In genomic region chr6:120951258-120951657, GRCh38 we compare ENCODE assay signal across 29 cellular contexts.
"Had no signal": no experiment of that assay in that cellular context is flagged by ENCODE, and none has a peak within 500 bp of the region (broad histone marks: within the 10 kb centered on the region; RNA-seq: fewer than 3 reads in every experiment).

No MANE protein-coding gene starts in this region.

- H3K27ac ChIP-seq: left lung, neutrophil, parathyroid adenoma, right atrium auricular region, right lobe of liver, suprapubic skin, thoracic aorta, tibial artery, upper lobe of right lung had no signal

- H3K4me1 Mint-ChIP-seq: immature natural killer cell; naive thymus-derived CD8-positive, alpha-beta T cell; nephron; neural crest cell; stimulated activated effector memory CD8-positive, alpha-beta T cell treated with anti-CD3 and anti-CD28 coated beads, Interleukin-12 subunit alpha, Interleukin-12 subunit beta, amount 100 ng/mL, for 72 hours had no signal

- H3K27me3 Mint-ChIP-seq: memory B cell; naive thymus-derived CD8-positive, alpha-beta T cell; stimulated activated naive CD8-positive, alpha-beta T cell treated with anti-CD3 and anti-CD28 coated beads, Interleukin-15, Interleukin-2, amounts not matched to agents 100 ng/mL and 50 ng/mL, for 24 hours had no signal

- H3K9me3 Mint-ChIP-seq: naive thymus-derived CD8-positive, alpha-beta T cell; nephron; neural crest cell; stimulated activated effector memory CD8-positive, alpha-beta T cell treated with anti-CD3 and anti-CD28 coated beads, Interleukin-12 subunit alpha, Interleukin-12 subunit beta, amount 100 ng/mL, for 72 hours; stimulated activated naive CD8-positive, alpha-beta T cell treated with anti-CD3 and anti-CD28 coated beads, Interleukin-15, Interleukin-2, amounts not matched to agents 100 ng/mL and 50 ng/mL, for 24 hours had no signal

- H3K4me3 Mint-ChIP-seq: immature natural killer cell; memory B cell; naive thymus-derived CD8-positive, alpha-beta T cell; nephron; neural crest cell; stimulated activated effector memory CD8-positive, alpha-beta T cell treated with anti-CD3 and anti-CD28 coated beads, Interleukin-12 subunit alpha, Interleukin-12 subunit beta, amount 100 ng/mL, for 72 hours; stimulated activated naive CD8-positive, alpha-beta T cell treated with anti-CD3 and anti-CD28 coated beads, Interleukin-15, Interleukin-2, amounts not matched to agents 100 ng/mL and 50 ng/mL, for 24 hours had no signal

- H3K27ac Mint-ChIP-seq: immature natural killer cell; memory B cell; naive thymus-derived CD8-positive, alpha-beta T cell; nephron; stimulated activated effector memory CD8-positive, alpha-beta T cell treated with anti-CD3 and anti-CD28 coated beads, Interleukin-12 subunit alpha, Interleukin-12 subunit beta, amount 100 ng/mL, for 72 hours; stimulated activated naive CD8-positive, alpha-beta T cell treated with anti-CD3 and anti-CD28 coated beads, Interleukin-15, Interleukin-2, amounts not matched to agents 100 ng/mL and 50 ng/mL, for 24 hours had no signal

- H3K9ac ChIP-seq: parathyroid adenoma had no signal

- H3K4me3 ChIP-seq: left lung, lung, right atrium auricular region, right lobe of liver, suprapubic skin, thoracic aorta, tibial artery, upper lobe of right lung had no signal

- H3K36me3 ChIP-seq: left lung, neutrophil, right atrium auricular region, right lobe of liver, suprapubic skin, thoracic aorta, tibial artery, upper lobe of right lung had no signal

- DNase-seq: hippocampal formation; immature natural killer cell; kidney; left colon; left lung; naive thymus-derived CD8-positive, alpha-beta T cell; occipital lobe; right lobe of liver; stimulated activated CD4-positive, alpha-beta T cell treated with anti-CD3 and anti-CD28 coated beads, Interleukin-12 subunit alpha, Interleukin-12 subunit beta, amount 100 ng/mL, for 4 hours; stimulated activated CD4-positive, alpha-beta T cell treated with anti-CD3 and anti-CD28 coated beads, Interleukin-15, amount 100 ng/mL, for 24 hours; stimulated activated CD4-positive, alpha-beta T cell treated with anti-CD3 and anti-CD28 coated beads, Interleukin-2, amount 100 ng/mL, for 24 hours; stimulated activated CD4-positive, alpha-beta T cell treated with anti-CD3 and anti-CD28 coated beads, Interleukin-4, amount 100 ng/mL, for 24 hours; stimulated activated naive CD4-positive, alpha-beta T cell; tibial artery; trophoblast cell; upper lobe of right lung had no signal

- H3K4me1 ChIP-seq: left lung, parathyroid adenoma, right atrium auricular region, suprapubic skin, tibial artery, upper lobe of right lung had no signal

- ATAC-seq: left colon; left lung; naive thymus-derived CD8-positive, alpha-beta T cell; stimulated activated effector memory CD8-positive, alpha-beta T cell treated with anti-CD3 and anti-CD28 coated beads, Interleukin-12 subunit alpha, Interleukin-12 subunit beta, amount 100 ng/mL, for 72 hours; upper lobe of right lung had no signal

- H3K27me3 ChIP-seq: left lung, neutrophil, right atrium auricular region, right lobe of liver, suprapubic skin, tibial artery, upper lobe of right lung had no signal

- FAIRE-seq: islet of Langerhans, kidney, urothelium cell line had no signal

- H3K36me3 Mint-ChIP-seq: immature natural killer cell; memory B cell; naive thymus-derived CD8-positive, alpha-beta T cell; stimulated activated effector memory CD8-positive, alpha-beta T cell treated with anti-CD3 and anti-CD28 coated beads, Interleukin-12 subunit alpha, Interleukin-12 subunit beta, amount 100 ng/mL, for 72 hours had no signal

- H3K9me3 ChIP-seq: left lung, neutrophil, right atrium auricular region, right lobe of liver, suprapubic skin, thoracic aorta, tibial artery, upper lobe of right lung had no signal
